15 cellular contexts compared by ENCODE assay signal in genomic region chr17:64165347-64165746, GRCh38. TPM values are rescaled to one million over a fixed set of nuclear protein-coding genes. Genes with fewer than 3 reads are reported as not detected.
DNase-seq lines count a peak whose midpoint lies in the region; ATAC-seq and TF ChIP-seq lines count a peak whose summit lies in the region.
"Had no signal": no experiment of that assay in that cellular context is flagged by ENCODE, and none has a peak within 500 bp of the region (broad histone marks: within the 10 kb centered on the region; RNA-seq: fewer than 3 reads in every experiment).

No MANE protein-coding gene starts in this region.

- H3K36me3 Mint-ChIP-seq in CD14-positive monocyte, result peaks cover 63 to 83% of the 10 kb centered on the region in 2 donors

- no peak overlapping the region for H3K4me3 Mint-ChIP-seq in CD14-positive monocyte
- H3K4me3 Mint-ChIP-seq: CD8-positive, alpha-beta T cell had no signal

- no peaks in the 10 kb centered on the region for H3K4me1 Mint-ChIP-seq in CD14-positive monocyte

- H3K9me3 Mint-ChIP-seq in CD14-positive monocyte, result no peaks in the 10 kb centered on the region
- H3K9me3 Mint-ChIP-seq: CD8-positive, alpha-beta T cell had no signal

- peak overlapping the region; percentile 19 for H3K18ac ChIP-seq in neuronal stem cell (ENCODE audit: low read length)

- peaks cover 4 to 22% of the 10 kb centered on the region in 2 donors for H3K36me3 ChIP-seq in neuronal stem cell (replicated peaks in 1 of 2; ENCODE audit: control insufficient read depth in 2 of 2, insufficient read depth in 2 of 2, low read length in 2 of 2)

- H3K4me3 ChIP-seq in coronary artery, result no peak overlapping the region
- peak overlapping the region in 1 of 2 donors; percentile 59 for H3K4me3 ChIP-seq in neuronal stem cell (ENCODE audit: low read length in 2 of 2)
- H3K4me3 ChIP-seq: BLaER1, HAP-1 had no signal

- H2AK5ac ChIP-seq in neuronal stem cell (ENCODE audit: low read depth, low read length), result no peak overlapping the region

- H3K9me3 ChIP-seq in neuronal stem cell (replicated peaks in 1 of 2; ENCODE audit: control insufficient read depth in 2 of 2, insufficient read depth in 1 of 2, low read depth in 1 of 2, low read length in 2 of 2), result no peaks in the 10 kb centered on the region
- H3K9me3 ChIP-seq: BLaER1, HAP-1 had no signal

- no peak overlapping the region for H4K8ac ChIP-seq in neuronal stem cell (ENCODE audit: low read depth, low read length)

- H3K4me1 ChIP-seq in neuronal stem cell (ENCODE audit: control insufficient read depth in 2 of 2, insufficient read depth in 1 of 2, low read depth in 1 of 2, low read length in 2 of 2), result peaks cover 0 to 1% of the 10 kb centered on the region in 2 donors
- H3K4me1 ChIP-seq: BLaER1 had no signal

- H2BK5ac ChIP-seq in neuronal stem cell (ENCODE audit: low read length), result no peak overlapping the region

- peak overlapping the region; percentile 34 for H3K23ac ChIP-seq in neuronal stem cell (ENCODE audit: low read depth, low read length, poor library complexity)

- no peak overlapping the region for H2AFZ ChIP-seq in neuronal stem cell (ENCODE audit: low read length)

- H2BK15ac ChIP-seq in neuronal stem cell (ENCODE audit: low read length), result no peak overlapping the region

- TF ChIP-seq CTCF in CD14-positive monocyte (IDR thresholded peaks at IDR 0.05) (no peak), coronary artery (IDR thresholded peaks at IDR 0.05) (no peak)

- no peak overlapping the region for H2BK120ac ChIP-seq in neuronal stem cell (ENCODE audit: low read depth, low read length)

- no peak overlapping the region for H3K14ac ChIP-seq in neuronal stem cell (ENCODE audit: low read length)

- H3K27ac Mint-ChIP-seq in CD14-positive monocyte, result peak overlapping the region in 5 of 7 donors; percentile 19 to 66 (median 33)
- H3K27ac Mint-ChIP-seq: CD8-positive, alpha-beta T cell had no signal

- no CpG with 5 or more reads among the region's 4 CpGs for WGBS in neuronal stem cell (ENCODE audit: extremely low coverage in 2 of 2, insufficient read length in 2 of 2, insufficient replicate concordance in 1 of 2), 2 donors

- ATAC-seq in GM18873 (IDR thresholded peaks at IDR 0.05; ENCODE audit: low FRiP score, unreplicated experiment), result no peak
- ATAC-seq: CD8-positive, alpha-beta T cell had no signal

- no peaks in the 10 kb centered on the region for H3K79me1 ChIP-seq in neuronal stem cell (ENCODE audit: low read depth, low read length)

- H3K4me2 ChIP-seq in neuronal stem cell (ENCODE audit: insufficient read depth, low read length, poor library complexity, severe bottlenecking), result no peak overlapping the region
- H3K4me2 ChIP-seq: BLaER1 had no signal

- intact Hi-C loops in CD14-positive monocyte (cut with micrococcal nuclease), result no loop called here

- H3K27me3 ChIP-seq in neuronal stem cell (ENCODE audit: control insufficient read depth in 3 of 3, insufficient read depth in 3 of 3, low read depth in 1 of 3, low read length in 3 of 3), result no peaks in the 10 kb centered on the region
- H3K27me3 ChIP-seq: BLaER1 had no signal

- no peak overlapping the region for H4K91ac ChIP-seq in neuronal stem cell (ENCODE audit: low read depth, low read length, poor library complexity)

- H3K27me3 Mint-ChIP-seq in CD14-positive monocyte (ENCODE audit: low read depth in 3 of 3), result peaks cover 0 to 2% (median 0%) of the 10 kb centered on the region in 3 donors

- DNase-seq in activated CD8-positive, alpha-beta memory T cell treated with anti-CD3 and anti-CD28 coated beads, Interleukin-2, amount 50 U/mL, for 48 hours, result peak; percentile 29
- no peak for DNase-seq in activated CD8-positive, alpha-beta memory T cell treated with anti-CD3 and anti-CD28 coated beads, Interleukin-2, amount 50 U/mL, for 4 hours
- DNase-seq in CD14-positive monocyte (ENCODE audit: low spot score) (no peak), coronary artery (ENCODE audit: low spot score) (peak; percentile 12), neuronal stem cell (ENCODE audit: low spot score) (no peak), GM19238 (ENCODE audit: insufficient read length, low spot score) (no peak), SKM-1 treated with dmso at 0.1 percent for 144 hours (lab: John Stamatoyannopoulos, UW; ENCODE audit: unreplicated experiment) (no peak)
- DNase-seq: 8988T; Calu3; CD8-positive, alpha-beta T cell; DMS79 treated with DMSO at 0.1 percent for 48 hours; GF-D8 had no signal

- no peak overlapping the region for H3K9ac ChIP-seq in neuronal stem cell (ENCODE audit: low read depth, low read length, poor library complexity)
- H3K9ac ChIP-seq: BLaER1 had no signal

- H2BK12ac ChIP-seq in neuronal stem cell (ENCODE audit: low read length), result no peak overlapping the region

- no peak overlapping the region for H3K4ac ChIP-seq in neuronal stem cell (ENCODE audit: low read length)

- H3K27ac ChIP-seq in coronary artery (peak overlapping the region in 1 of 2 donors; percentile 50), neuronal stem cell (replicated peaks; ENCODE audit: low read length) (no peak overlapping the region)
- H3K27ac ChIP-seq: BLaER1 had no signal

RNA-seq across cellular contexts. Expression of gene ERN1, which starts 35.4 kb away (rescaled TPM):
- 10 to 100 TPM; 11.0 to 13.7 TPM for polyA plus RNA-seq in CD14-positive monocyte
- polyA plus RNA-seq in neuronal stem cell (2013, experiment 1 of 2), result 3.0 TPM
- polyA plus RNA-seq in neuronal stem cell (2013, experiment 2 of 2), result 2.7 TPM

Comparison
In these comparisons a context has a peak if more than half of its experiments do, and no peak if none do; other contexts are left out.
1. DNase-seq: peak in activated CD8-positive, alpha-beta memory T cell treated with anti-CD3 and anti-CD28 coated beads, Interleukin-2, amount 50 U/mL, for 48 hours (single experiment) and coronary artery (single experiment); none in activated CD8-positive, alpha-beta memory T cell treated with anti-CD3 and anti-CD28 coated beads, Interleukin-2, amount 50 U/mL, for 4 hours (single experiment), CD14-positive monocyte (single experiment), neuronal stem cell (single experiment), GM19238 (single experiment) and SKM-1 treated with dmso at 0.1 percent for 144 hours (single experiment).